In genomic region chr1:65147424-65148177, GRCh38 we compare ENCODE assay signal across 8 cellular contexts. TPM values are rescaled to one million over a fixed set of nuclear protein-coding genes. Genes with fewer than 3 reads are reported as not detected.
DNase-seq lines count a peak whose midpoint lies in the region; ATAC-seq, FAIRE-seq and TF ChIP-seq lines count a peak whose summit lies in the region.

No MANE protein-coding gene starts in this region.

- no peaks in the 10 kb centered on the region for H3K27me3 ChIP-seq in bronchial epithelial cell (ENCODE audit: control insufficient read depth, insufficient read depth, low read length)

- peaks cover 0 to 2% of the 10 kb centered on the region in 2 donors for H3K4me1 ChIP-seq in kidney (ENCODE audit: control insufficient read depth in 1 of 2, insufficient read depth in 1 of 2, low read depth in 1 of 2, low read length in 2 of 2)

- ATAC-seq in GM21381 (IDR thresholded peaks at IDR 0.05; ENCODE audit: unreplicated experiment) (peak; percentile 57), HG03571 (IDR thresholded peaks at IDR 0.05; ENCODE audit: unreplicated experiment) (peak; percentile 51)

- FAIRE-seq in bronchial epithelial cell (lab: Jason Lieb, UNC) (no peak), kidney (lab: Jason Lieb, UNC) (no peak)

- H3K36me3 ChIP-seq in bronchial epithelial cell (ENCODE audit: control insufficient read depth, insufficient read depth, low read length) (no peaks in the 10 kb centered on the region), kidney (ENCODE audit: control insufficient read depth in 1 of 2, insufficient read depth in 2 of 2, low read length in 2 of 2) (no peaks in the 10 kb centered on the region)

- intact Hi-C loops in kidney (cut with DNase I), result no loop called here

- peak overlapping the region; percentile 3 to 51 for H3K27ac ChIP-seq in kidney (ENCODE audit: low read depth in 2 of 2, low read length in 2 of 2)

- no peak for TF ChIP-seq CTCF in bronchial epithelial cell (IDR thresholded peaks at IDR 0.05; ENCODE audit: insufficient read depth, low read length, severe bottlenecking)
- TF ChIP-seq CTCF in kidney (IDR thresholded peaks at IDR 0.05; ENCODE audit: borderline replicate concordance, extremely low read depth, insufficient read depth), result no peak

- peak; percentile 57 for DNase-seq in EL
- peak; percentile 54 for DNase-seq in SW480 (ENCODE audit: low spot score)
- DNase-seq in bronchial epithelial cell (ENCODE audit: low read depth), result peak; percentile 42
- DNase-seq in kidney, result peak; percentile 85
- DNase-seq in stimulated activated CD4-positive, alpha-beta T cell treated with anti-CD3 and anti-CD28 coated beads, Interleukin-1b, Interleukin-23, amount 100 ng/mL, for 4 hours (ENCODE audit: low read depth in 2 of 2), result peak; percentile 11 to 22
- DNase-seq in inferior parietal cortex (ENCODE audit: extremely low spot score), result no peak

- peak overlapping the region; percentile 16 to 46 for H3K9ac ChIP-seq in kidney (ENCODE audit: low read length in 2 of 2)

- H3K4me3 ChIP-seq in bronchial epithelial cell (ENCODE audit: low read depth, low read length) (peak overlapping the region; percentile 84), kidney (ENCODE audit: low read length in 2 of 2) (peak overlapping the region; percentile 57 to 84)

- no peaks in the 10 kb centered on the region for H3K9me3 ChIP-seq in kidney (ENCODE audit: control insufficient read depth in 1 of 2, low read length in 2 of 2)

RNA-seq across cellular contexts. Expression of gene AK4, which starts 0.4 kb away (rescaled TPM):
- total RNA-seq in bronchial epithelial cell (36.2 and 52.9 TPM in 2 replicates), kidney (47.6 TPM)
- 131 TPM for polyA plus RNA-seq in kidney (ENCODE audit: insufficient read depth, low read depth, low replicate concordance)
